Comparison of ENCODE assay signal across 8 cellular contexts in genomic region chr4:8607603-8608481, GRCh38. TPM values are rescaled to one million over a fixed set of nuclear protein-coding genes. Genes with fewer than 3 reads are reported as not detected.
DNase-seq lines count a peak whose midpoint lies in the region; ATAC-seq, FAIRE-seq and TF ChIP-seq lines count a peak whose summit lies in the region.

No MANE protein-coding gene starts in this region.

- H3K36me3 ChIP-seq in DOHH2 (ENCODE audit: control insufficient read depth, low read length) (no peaks in the 10 kb centered on the region), spleen (no peaks in the 10 kb centered on the region)

- H3K79me2 ChIP-seq in DOHH2 (ENCODE audit: control insufficient read depth, low read length): no peaks in the 10 kb centered on the region

- no peaks in the 10 kb centered on the region for H3K9me2 ChIP-seq in DOHH2 (replicated peaks; ENCODE audit: control insufficient read depth, low read length)

- H3K27ac ChIP-seq in DOHH2 (ENCODE audit: low read depth, low read length) (no peak overlapping the region), foreskin keratinocyte (no peak overlapping the region), spleen (no peak overlapping the region)

- TF ChIP-seq POLR2A in spleen (IDR thresholded peaks at IDR 0.05): no peak

- H3F3A ChIP-seq in DOHH2 (ENCODE audit: control insufficient read depth, insufficient read depth): no peaks in the 10 kb centered on the region

- ATAC-seq in foreskin keratinocyte (peak; percentile 18), HG02763 (IDR thresholded peaks at IDR 0.05; ENCODE audit: unreplicated experiment) (no peak)

- intact Hi-C loops in spleen (cut with DNase I; ENCODE audit: low total_unique reads): loop anchor here (10.0 kb wide), 1 partner anchor 307 kb away; no protein-coding TSS in a partner anchor

- H3K9me3 ChIP-seq in DOHH2 (ENCODE audit: control insufficient read depth, insufficient read depth, low read length) (no peaks in the 10 kb centered on the region), spleen (no peaks in the 10 kb centered on the region)

- no peaks in the 10 kb centered on the region for H3K27me3 ChIP-seq in DOHH2 (ENCODE audit: control insufficient read depth, low read length)
- no peaks in the 10 kb centered on the region for H3K27me3 ChIP-seq in foreskin keratinocyte
- peaks cover 0 to 47% (median 0%) of the 10 kb centered on the region in 7 donors for H3K27me3 ChIP-seq in spleen (replicated peaks in 1 of 7)

- no peaks in the 10 kb centered on the region for H3K4me1 ChIP-seq in DOHH2 (ENCODE audit: control insufficient read depth, low read length)
- H3K4me1 ChIP-seq in foreskin keratinocyte: no peaks in the 10 kb centered on the region
- H3K4me1 ChIP-seq in spleen: peaks cover 0 to 6% (median 4%) of the 10 kb centered on the region in 6 donors

- no peak for FAIRE-seq in HTR-8/SVneo (lab: Jason Lieb, UNC)

- TF ChIP-seq CTCF in DOHH2 (IDR thresholded peaks at IDR 0.05; ENCODE audit: low read depth, low read length, poor library complexity, severe bottlenecking) (peak; percentile 90), foreskin keratinocyte (conservative IDR thresholded peaks at IDR 0.05) (peak; percentile 77), spleen (IDR thresholded peaks at IDR 0.05 in 8 of 11, conservative IDR thresholded peaks at IDR 0.05 in 3 of 11) (peak; percentile 35 to 93 (median 80))

- H3K4me2 ChIP-seq in DOHH2 (ENCODE audit: low read length): no peak overlapping the region

- H3K4me3 ChIP-seq in DOHH2 (ENCODE audit: low read length) (no peak overlapping the region), spleen (no peak overlapping the region)

- DNase-seq in HuH-7.5 (ENCODE audit: low spot score) (peak; percentile 89), activated T-cell treated with anti-CD3 and anti-CD28 coated beads for 1 hour (ENCODE audit: low read depth) (peak; percentile 20), foreskin keratinocyte (no peak), spleen (peak; percentile 84), HTR-8/SVneo (ENCODE audit: insufficient read length, low spot score) (no peak), OCI-M2 (lab: John Stamatoyannopoulos, UW; ENCODE audit: unreplicated experiment) (no peak)

- 14 to 25% (median 19%) methylated on average over 24 to 42 of the region's 42 CpGs for WGBS in spleen, 5 donors

- H4K20me1 ChIP-seq in DOHH2 (ENCODE audit: control insufficient read depth, insufficient read depth, low read depth, low read length): no peaks in the 10 kb centered on the region

RNA-seq across cellular contexts. Expression of gene CPZ, which starts 15.3 kb away (rescaled TPM):
- total RNA-seq in foreskin keratinocyte (not detected in 2 replicates), spleen (1 to 10 TPM in 3 of 7 donors, under 1 TPM in 3, not detected in 1; 0.57 to 8.5 (median 1.2) TPM)
- polyA plus RNA-seq in foreskin keratinocyte (not detected in 2 replicates), spleen (under 1 TPM; 0.11 to 0.96 (median 0.73) TPM)

RNA-seq across cellular contexts. Expression of gene GPR78, which starts 27.6 kb away (rescaled TPM):
- total RNA-seq in foreskin keratinocyte: not detected in 2 replicates
- not detected in 2 replicates for polyA plus RNA-seq in foreskin keratinocyte
- 1 to 10 TPM in 1 of 7 donors, under 1 TPM in 3, not detected in 3; 0.07 to 1.5 (median 0.14) TPM for total RNA-seq in spleen
- polyA plus RNA-seq in spleen: under 1 TPM in 1 of 3 donors, not detected in 2; 0.09 TPM

Comparison
In these comparisons a context has a peak if more than half of its experiments do, and no peak if none do; other contexts are left out.
1. DNase-seq: peak in HuH-7.5 (single experiment), activated T-cell treated with anti-CD3 and anti-CD28 coated beads for 1 hour (single experiment) and spleen (single experiment); none in foreskin keratinocyte (0 of 2), HTR-8/SVneo (single experiment) and OCI-M2 (single experiment).
2. Peak in every context shown above with its lines, with median percentiles within 50 percentile points of each other: CTCF ChIP-seq.